In the genomic region with DNA sequence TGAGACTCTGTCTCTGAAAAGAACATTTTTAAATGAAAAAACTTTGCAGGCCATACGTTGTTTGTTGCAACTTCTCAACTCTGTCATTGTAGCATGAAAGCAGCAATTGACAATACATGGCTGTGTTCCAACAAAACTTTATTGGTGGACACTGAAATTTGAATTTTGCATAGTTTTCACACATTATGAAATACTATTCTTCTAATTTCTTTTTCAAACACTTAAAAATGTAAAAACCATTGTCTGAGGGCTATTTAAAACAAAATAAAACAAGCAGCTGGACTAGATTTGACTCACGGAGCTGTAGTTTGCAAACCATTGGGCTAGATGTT, we compare ENCODE assay signal across 21 cellular contexts. TPM values are rescaled to one million over a fixed set of nuclear protein-coding genes. Genes with fewer than 3 reads are reported as not detected.
"Had no signal": no experiment of that assay in that cellular context is flagged by ENCODE, and none has a peak within 500 bp of the region (broad histone marks: within the 10 kb centered on the region; RNA-seq: fewer than 3 reads in every experiment).

No MANE protein-coding gene starts in this region.

- H3K4me1 Mint-ChIP-seq: natural killer cell, neural crest cell had no signal

- H3K4me1 ChIP-seq: gastroesophageal sphincter, heart left ventricle, psoas muscle had no signal

- H3K79me2 ChIP-seq: hepatocyte had no signal

- H3K27ac ChIP-seq: foreskin keratinocyte, gastroesophageal sphincter, heart left ventricle, hepatocyte, psoas muscle, spleen, stomach had no signal

- H3K27ac Mint-ChIP-seq: natural killer cell, type B pancreatic cell had no signal

- DNase-seq: cortex of kidney; foreskin keratinocyte; heart left ventricle; left cardiac atrium; left lung; natural killer cell; psoas muscle; right cardiac atrium; spleen; stimulated activated naive CD4-positive, alpha-beta T cell treated with Interleukin-2 at 50 U/mL for 16 hours had no signal

- H3K27me3 Mint-ChIP-seq: type B pancreatic cell had no signal

- ATAC-seq: gastroesophageal sphincter, left cardiac atrium, natural killer cell, psoas muscle, right cardiac atrium had no signal

- H2AFZ ChIP-seq: hepatocyte had no signal

- H3K4me3 ChIP-seq: gastroesophageal sphincter, heart left ventricle, hepatocyte, left lung, psoas muscle, skin epidermis, spleen, stomach, thyroid gland had no signal

- H3K9me3 Mint-ChIP-seq: natural killer cell, neural crest cell had no signal

- H3K27me3 ChIP-seq: foreskin keratinocyte, gastroesophageal sphincter, hepatocyte, left lung, spleen, stomach, thyroid gland had no signal

- H3K36me3 Mint-ChIP-seq: natural killer cell, type B pancreatic cell had no signal

- H3K9me3 ChIP-seq: gastroesophageal sphincter, heart left ventricle, left lung, psoas muscle, spleen, stomach, thyroid gland had no signal

- H3K36me3 ChIP-seq: gastroesophageal sphincter, heart left ventricle, left lung, spleen, stomach, thyroid gland had no signal

- H3K4me3 Mint-ChIP-seq: natural killer cell, neural crest cell, type B pancreatic cell had no signal

RNA-seq across cellular contexts. Expression of a gene that starts 18.5 kb away (rescaled TPM):
- total RNA-seq: dermis microvascular lymphatic vessel endothelial cell, hepatocyte, kidney epithelial cell, neural crest cell, renal cortical epithelial cell, temporal lobe had no signal
